ENCODE assay signal across 8 cellular contexts in genomic region chr1:231040800-231041704, GRCh38. TPM values are rescaled to one million over a fixed set of nuclear protein-coding genes. Genes with fewer than 3 reads are reported as not detected.
DNase-seq lines count a peak whose midpoint lies in the region; ATAC-seq and TF ChIP-seq lines count a peak whose summit lies in the region.

No MANE protein-coding gene starts in this region.

- no peak for TF ChIP-seq CTCF in hepatocyte (IDR thresholded peaks at IDR 0.05; ENCODE audit: poor library complexity)
- no peak for TF ChIP-seq CTCF in spleen (IDR thresholded peaks at IDR 0.05 in 8 of 11, conservative IDR thresholded peaks at IDR 0.05 in 3 of 11)

- WGBS in hepatocyte (ENCODE audit: low lambda C conversion rate, missing lambda C conversion rate): 15% methylated on average over 30 of the region's 37 CpGs
- 7 to 15% (median 10%) methylated on average over 20 to 37 of the region's 37 CpGs for WGBS in spleen, 5 donors

- peaks cover 32% of the 10 kb centered on the region for H3K4me1 Mint-ChIP-seq in activated naive CD8-positive, alpha-beta T cell (ENCODE audit: low read depth)

- H3K9me2 ChIP-seq in hepatocyte (replicated peaks; ENCODE audit: insufficient read depth): no peaks in the 10 kb centered on the region

- H3K9me3 ChIP-seq in hepatocyte (ENCODE audit: low read depth) (peaks cover 3% of the 10 kb centered on the region), spleen (peaks cover 0 to 20% (median 14%) of the 10 kb centered on the region in 8 donors)

- H3K27ac ChIP-seq in hepatocyte (peak overlapping the region; percentile 68), spleen (peak overlapping the region in 7 of 8 donors; percentile 54 to 87 (median 80))

- ATAC-seq in GM18858 (IDR thresholded peaks at IDR 0.05; ENCODE audit: unreplicated experiment): no peak

- H3K27me3 Mint-ChIP-seq in activated naive CD8-positive, alpha-beta T cell: no peaks in the 10 kb centered on the region

- peaks cover 2% of the 10 kb centered on the region for H3K36me3 Mint-ChIP-seq in activated naive CD8-positive, alpha-beta T cell

- H3K4me3 Mint-ChIP-seq in activated naive CD8-positive, alpha-beta T cell: peak overlapping the region; percentile 83

- H3K79me2 ChIP-seq in hepatocyte: peaks cover 28% of the 10 kb centered on the region

- H3K27me3 ChIP-seq in hepatocyte: no peaks in the 10 kb centered on the region
- peaks cover 0 to 23% (median 0%) of the 10 kb centered on the region in 7 donors for H3K27me3 ChIP-seq in spleen (replicated peaks in 1 of 7)

- H3K4me2 ChIP-seq in hepatocyte: peak overlapping the region; percentile 97

- no peaks in the 10 kb centered on the region for H3K36me3 ChIP-seq in hepatocyte (replicated peaks; ENCODE audit: insufficient read depth, low read depth)
- no peaks in the 10 kb centered on the region for H3K36me3 ChIP-seq in spleen

- H3K27ac Mint-ChIP-seq in activated naive CD8-positive, alpha-beta T cell: peak overlapping the region; percentile 75

- H2AFZ ChIP-seq in hepatocyte: peak overlapping the region; percentile 90

- no peak for DNase-seq in Jurkat, Clone E6-1 (ENCODE audit: low read depth, low spot score)
- DNase-seq in hepatocyte (ENCODE audit: low spot score) (peak; percentile 50), spleen (peak; percentile 87), activated gamma-delta T cell treated with Interleukin-2 at 50 U/mL for 16 hours (no peak), mesenteric fat pad (ENCODE audit: low spot score) (no peak)
- DNase-seq in activated CD4-positive, alpha-beta T cell treated with anti-CD3 and anti-CD28 coated beads, Interleukin-2, amount 50 U/mL, for 4 hours: no peak

- H3K4me1 ChIP-seq in hepatocyte (ENCODE audit: insufficient read depth): peaks cover 23% of the 10 kb centered on the region
- H3K4me1 ChIP-seq in spleen: peaks cover 11 to 53% (median 33%) of the 10 kb centered on the region in 6 donors

- H4K20me1 ChIP-seq in hepatocyte (ENCODE audit: insufficient read depth, poor library complexity, severe bottlenecking): peaks cover 7% of the 10 kb centered on the region

- peaks cover 3% of the 10 kb centered on the region for H3K9me3 Mint-ChIP-seq in activated naive CD8-positive, alpha-beta T cell (ENCODE audit: low read depth)

- peak overlapping the region; percentile 58 for H3K4me3 ChIP-seq in Jurkat, Clone E6-1 (ENCODE audit: low read length)
- H3K4me3 ChIP-seq in hepatocyte (peak overlapping the region; percentile 51), spleen (peak overlapping the region; percentile 28 to 100 (median 94))

- intact Hi-C loops in spleen (cut with DNase I; ENCODE audit: low total_unique reads): no loop called here

- TF ChIP-seq POLR2A in spleen (IDR thresholded peaks at IDR 0.05): no peak

RNA-seq across cellular contexts. Expression of gene FAM89A, which starts 1.0 kb away (rescaled TPM):
- 17.2 TPM for polyA plus RNA-seq in Jurkat, Clone E6-1 (2012; ENCODE audit: insufficient read depth, insufficient read length)
- total RNA-seq in hepatocyte (48.8 and 55.1 TPM in 2 replicates), spleen (10 to 100 TPM; 17.5 to 54.8 (median 38.6) TPM), mesenteric fat pad (181 TPM)
- polyA plus RNA-seq in hepatocyte (53.5 and 54.4 TPM in 2 replicates), spleen (10 to 100 TPM in 2 of 3 donors, 1 to 10 TPM in 1; 9.8 to 16.2 (median 12.4) TPM)

Comparison
In these comparisons a context has a peak if more than half of its experiments do, and no peak if none do; other contexts are left out.
1. DNase-seq: peak in hepatocyte (single experiment) and spleen (single experiment); none in Jurkat, Clone E6-1 (single experiment), activated CD4-positive, alpha-beta T cell treated with anti-CD3 and anti-CD28 coated beads, Interleukin-2, amount 50 U/mL, for 4 hours (0 of 2), activated gamma-delta T cell treated with Interleukin-2 at 50 U/mL for 16 hours (single experiment) and mesenteric fat pad (single experiment).
2. Peak in every context shown above with its lines, with median percentiles within 50 percentile points of each other: H3K4me3 ChIP-seq.